19 cellular contexts compared by ENCODE assay signal in genomic region chr7:116111429-116111828, GRCh38.
DNase-seq lines count a peak whose midpoint lies in the region; ATAC-seq, FAIRE-seq and TF ChIP-seq lines count a peak whose summit lies in the region.
"Had no signal": no experiment of that assay in that cellular context is flagged by ENCODE, and none has a peak within 500 bp of the region (broad histone marks: within the 10 kb centered on the region; RNA-seq: fewer than 3 reads in every experiment).

No MANE protein-coding gene starts in this region.

- CTCF ChIA-PET in OCI-LY7 (lab: Charles Lee; ENCODE audit: unreplicated experiment), result no interaction called here

- H3K4me2 ChIP-seq in keratinocyte (ENCODE audit: control insufficient read depth, extremely low read depth, insufficient read depth, low read depth, low read length), result peak overlapping the region; percentile 39
- H3K4me2 ChIP-seq in OCI-LY7 (ENCODE audit: low read length), result no peak overlapping the region
- H3K4me2 ChIP-seq: A549 had no signal

- H3K4me1 ChIP-seq in keratinocyte (ENCODE audit: control insufficient read depth, extremely low read depth, insufficient read depth, low read length), result peaks cover 18% of the 10 kb centered on the region
- no peaks in the 10 kb centered on the region for H3K4me1 ChIP-seq in OCI-LY7 (ENCODE audit: insufficient read depth, low read length, poor library complexity, severe bottlenecking)
- H3K4me1 ChIP-seq: A549, HAP-1 had no signal

- no peaks in the 10 kb centered on the region for H3K79me2 ChIP-seq in keratinocyte (ENCODE audit: control insufficient read depth, insufficient read depth, low read length)
- no peaks in the 10 kb centered on the region for H3K79me2 ChIP-seq in OCI-LY7 (ENCODE audit: insufficient read depth, low read depth, low read length)

- no peaks in the 10 kb centered on the region for H3K9me3 ChIP-seq in keratinocyte (ENCODE audit: control insufficient read depth, low read depth, low read length)
- no peaks in the 10 kb centered on the region for H3K9me3 ChIP-seq in OCI-LY7 (ENCODE audit: low read length)
- H3K9me3 ChIP-seq: HAP-1 had no signal

- H2AFZ ChIP-seq in keratinocyte (ENCODE audit: control insufficient read depth, low read length), result peak overlapping the region; percentile 46
- H2AFZ ChIP-seq in OCI-LY7 (ENCODE audit: low read length), result no peak overlapping the region

- BruUV-seq in OCI-LY7 (replicated peaks; lab: Mats Ljungman, UMichigan), result no TSS peak

- ATAC-seq in GM21360 (IDR thresholded peaks at IDR 0.05; ENCODE audit: unreplicated experiment) (peak; percentile 79), HG03432 (IDR thresholded peaks at IDR 0.05; ENCODE audit: unreplicated experiment) (peak; percentile 55)
- ATAC-seq: A549 had no signal

- H3K36me3 ChIP-seq in keratinocyte (ENCODE audit: control insufficient read depth in 2 of 2, extremely low read depth in 1 of 2, insufficient read depth in 2 of 2, low read length in 2 of 2) (no peaks in the 10 kb centered on the region), OCI-LY7 (ENCODE audit: insufficient read depth, low read length) (no peaks in the 10 kb centered on the region)
- H3K36me3 ChIP-seq: HAP-1 had no signal

- H3K9me1 ChIP-seq in keratinocyte (ENCODE audit: control insufficient read depth, extremely low read depth, insufficient read depth, low read length), result no peaks in the 10 kb centered on the region

- peak; percentile 61 for FAIRE-seq in keratinocyte (lab: Jason Lieb, UNC)
- FAIRE-seq: A549, GM12891 had no signal

- DNase-seq in Ammon's horn (ENCODE audit: low spot score) (peak; percentile 2), keratinocyte (ENCODE audit: low read depth, low spot score) (no peak), GM19240 (ENCODE audit: insufficient read length, low spot score) (no peak), OCI-LY7 (ENCODE audit: low spot score) (no peak)
- DNase-seq in NK-92 treated with Interleukin-12 subunit alpha and Interleukin-12 subunit beta, amount 100 ng/mL, for 24 hours (lab: John Stamatoyannopoulos, UW), result no peak
- DNase-seq: DMS 273 treated with DMSO at 0.1 percent for 48 hours, GF-D8, Kasumi-1, NCI-H1417 treated with DMSO at 0.1 percent for 48 hours, NCI-H2029 treated with DMSO at 0.1 percent for 48 hours, NCI-H2171 treated with DMSO at 0.1 percent for 48 hours, NCI-H82, SHP77 treated with DMSO at 0.1 percent for 48 hours had no signal

- POLR2A ChIA-PET in OCI-LY7 (lab: Charles Lee), result interaction anchor here (0.6 kb wide), 1 partner anchor 25 kb away, joined by 3 read pairs; no protein-coding TSS in a partner anchor

- no peaks in the 10 kb centered on the region for H4K20me1 ChIP-seq in keratinocyte (ENCODE audit: control insufficient read depth, extremely low read depth, insufficient read depth, low read length)
- no peaks in the 10 kb centered on the region for H4K20me1 ChIP-seq in OCI-LY7 (ENCODE audit: insufficient read depth, low read length)

- dilution Hi-C loops in keratinocyte (cut with MboI; ENCODE audit: extremely low pct_ligation_motif_present, low sequenced_read_pairs), result no loop called here

- no peak for TF ChIP-seq CTCF in keratinocyte (optimal IDR thresholded peaks at IDR 0.05 in 1 of 3, IDR thresholded peaks at IDR 0.05 in 1 of 3, conservative IDR thresholded peaks at IDR 0.05 in 1 of 3; ENCODE audit: extremely low read depth in 1 of 3, insufficient read depth in 2 of 3, low read length in 3 of 3)
- TF ChIP-seq CTCF in OCI-LY7 (conservative IDR thresholded peaks at IDR 0.05; ENCODE audit: low read length), result no peak

- H3K9me2 ChIP-seq in OCI-LY7 (ENCODE audit: insufficient read depth, low read length), result no peaks in the 10 kb centered on the region

- H3K27me3 ChIP-seq in keratinocyte (ENCODE audit: control insufficient read depth, extremely low read depth, insufficient read depth, low read length), result no peaks in the 10 kb centered on the region

- intact Hi-C loops in OCI-LY7 (cut with micrococcal nuclease; ENCODE audit: unreplicated experiment), result no loop called here

- H3K27ac ChIP-seq in keratinocyte (ENCODE audit: control insufficient read depth, insufficient read depth, low read length) (no peak overlapping the region), OCI-LY7 (ENCODE audit: low read depth, low read length, poor library complexity, severe bottlenecking) (no peak overlapping the region)
- H3K27ac ChIP-seq: A549, C4-2B had no signal

- H3K4me3 ChIP-seq in keratinocyte (ENCODE audit: control insufficient read depth in 2 of 3, extremely low read depth in 1 of 3, insufficient read depth in 2 of 3, low read depth in 1 of 3, low read length in 3 of 3) (no peak overlapping the region), OCI-LY7 (ENCODE audit: low read depth, low read length, poor library complexity, severe bottlenecking) (no peak overlapping the region)
- H3K4me3 ChIP-seq: A549, HAP-1 had no signal

- no peak overlapping the region for H3K9ac ChIP-seq in keratinocyte (ENCODE audit: control insufficient read depth, extremely low read depth, insufficient read depth, low read length)
